ENCODE assay signal across 8 cellular contexts in genomic region chr13:41053384-41053826, GRCh38. TPM values are rescaled to one million over a fixed set of nuclear protein-coding genes. Genes with fewer than 3 reads are reported as not detected.
DNase-seq lines count a peak whose midpoint lies in the region; ATAC-seq and TF ChIP-seq lines count a peak whose summit lies in the region.

No MANE protein-coding gene starts in this region.

- H3K4me1 Mint-ChIP-seq in Calu3 (ENCODE audit: low read depth, unreplicated experiment), result peaks cover 55% of the 10 kb centered on the region
- peaks cover 35% of the 10 kb centered on the region for H3K4me1 Mint-ChIP-seq in T-helper 2 cell treated with Interferon-gamma antibody and Interleukin-4, amounts not matched to agents 5 μg/mL and 100 μg/mL, for 36 hours (ENCODE audit: low read depth)

- H3K27ac ChIP-seq in uterus, result peak overlapping the region; percentile 33 to 75

- peaks cover 12% of the 10 kb centered on the region for H3K9me3 Mint-ChIP-seq in Calu3 (ENCODE audit: low read depth, unreplicated experiment)
- peaks cover 11% of the 10 kb centered on the region for H3K9me3 Mint-ChIP-seq in T-helper 2 cell treated with Interferon-gamma antibody and Interleukin-4, amounts not matched to agents 5 μg/mL and 100 μg/mL, for 36 hours

- no TSS peak for BruUV-seq in Calu3 (replicated peaks; lab: Mats Ljungman, UMichigan)

- H3K36me3 Mint-ChIP-seq in Calu3 (ENCODE audit: insufficient read depth, unreplicated experiment), result peaks cover 21% of the 10 kb centered on the region
- peaks cover 12% of the 10 kb centered on the region for H3K36me3 Mint-ChIP-seq in T-helper 2 cell treated with Interferon-gamma antibody and Interleukin-4, amounts not matched to agents 5 μg/mL and 100 μg/mL, for 36 hours (ENCODE audit: low read depth)

- no peaks in the 10 kb centered on the region for H3K27me3 ChIP-seq in uterus

- peak overlapping the region; percentile 2 for H3K4me3 ChIP-seq in NB4 (ENCODE audit: low read depth, low read length)
- H3K4me3 ChIP-seq in foreskin fibroblast (ENCODE audit: low read depth in 1 of 2, low read length in 2 of 2), result peak overlapping the region; percentile 12 to 33
- H3K4me3 ChIP-seq in uterus, result no peak overlapping the region

- intact Hi-C loops in Calu3 (cut with micrococcal nuclease; ENCODE audit: unreplicated experiment) (loop anchor here (2.0 to 10.0 kb wide), 2 partner anchors 35 to 259 kb away; partner anchors contain the start of gene ELF1), uterus (cut with DNase I; ENCODE audit: low total_unique reads) (no loop called here)

- no peaks in the 10 kb centered on the region for H3K36me3 ChIP-seq in uterus

- CTCF ChIA-PET in Calu3 (lab: Charles Lee), result interaction anchor here (0.6 kb wide), 1 partner anchor 20 kb away, joined by 5 read pairs; no protein-coding TSS in a partner anchor

- TF ChIP-seq CTCF in Calu3 (IDR thresholded peaks at IDR 0.05; ENCODE audit: unreplicated experiment) (no peak), NB4 (IDR thresholded peaks at IDR 0.05; ENCODE audit: low read depth, low read length) (no peak), foreskin fibroblast (IDR thresholded peaks at IDR 0.05; ENCODE audit: low read depth, low read length) (no peak), uterus (IDR thresholded peaks at IDR 0.05) (no peak)

- no peak overlapping the region for H3K27ac Mint-ChIP-seq in Calu3 (ENCODE audit: unreplicated experiment)
- H3K27ac Mint-ChIP-seq in T-helper 2 cell treated with Interferon-gamma antibody and Interleukin-4, amounts not matched to agents 5 μg/mL and 100 μg/mL, for 36 hours, result no peak overlapping the region

- DNase-seq in Calu3 (no peak), NB4 (ENCODE audit: low read depth) (peak; percentile 93), foreskin fibroblast (peak; percentile 37 to 59), uterus (no peak), D341Med (ENCODE audit: low spot score) (no peak), AG08396 (ENCODE audit: low spot score) (no peak)
- DNase-seq in T-helper 2 cell treated with Interferon-gamma antibody and Interleukin-4, amounts not matched to agents 5 μg/mL and 100 μg/mL, for 36 hours (ENCODE audit: low spot score), result no peak

- H3K9me3 ChIP-seq in uterus, result no peaks in the 10 kb centered on the region

- peak; percentile 49 for ATAC-seq in GM21723 (IDR thresholded peaks at IDR 0.05; ENCODE audit: unreplicated experiment)

- peaks cover 0 to 6% of the 10 kb centered on the region in 2 donors for H3K4me1 ChIP-seq in uterus

- no peaks in the 10 kb centered on the region for H3K27me3 Mint-ChIP-seq in Calu3 (ENCODE audit: unreplicated experiment)
- H3K27me3 Mint-ChIP-seq in T-helper 2 cell treated with Interferon-gamma antibody and Interleukin-4, amounts not matched to agents 5 μg/mL and 100 μg/mL, for 36 hours (ENCODE audit: low read depth), result no peaks in the 10 kb centered on the region

- H3K4me3 Mint-ChIP-seq in Calu3 (ENCODE audit: low read depth, unreplicated experiment), result peak overlapping the region; percentile 13
- no peak overlapping the region for H3K4me3 Mint-ChIP-seq in T-helper 2 cell treated with Interferon-gamma antibody and Interleukin-4, amounts not matched to agents 5 μg/mL and 100 μg/mL, for 36 hours

- TF ChIP-seq POLR2A in NB4 (IDR thresholded peaks at IDR 0.05; ENCODE audit: extremely low read depth, insufficient read length) (no peak), uterus (IDR thresholded peaks at IDR 0.05) (no peak)

RNA-seq across cellular contexts. Expression of gene WBP4, which starts 7.9 kb away (rescaled TPM):
- total RNA-seq in Calu3 (2022), result 7.2 and 7.6 TPM in 2 replicates
- total RNA-seq in uterus, result 10 to 100 TPM in 3 of 4 donors, 1 to 10 TPM in 1; 8.8 to 16.2 (median 14.2) TPM

RNA-seq across cellular contexts. Expression of gene ELF1, which starts 34.3 kb away (rescaled TPM):
- total RNA-seq in Calu3 (2022) (63.4 and 63.5 TPM in 2 replicates), uterus (10 to 100 TPM; 61.5 to 96.1 (median 74.1) TPM)

Comparison
In these comparisons a context has a peak if more than half of its experiments do, and no peak if none do; other contexts are left out.
1. DNase-seq: peak in NB4 (single experiment) and foreskin fibroblast (2 of 2); none in Calu3 (single experiment), uterus (0 of 2), D341Med (single experiment), T-helper 2 cell treated with Interferon-gamma antibody and Interleukin-4, amounts not matched to agents 5 μg/mL and 100 μg/mL, for 36 hours (single experiment) and AG08396 (single experiment).
2. H3K4me3 ChIP-seq: peak in NB4 (single experiment) and foreskin fibroblast (2 of 2); none in uterus (0 of 2).